8 cellular contexts compared by ENCODE assay signal in genomic region chr21:39349211-39350093, GRCh38. TPM values are rescaled to one million over a fixed set of nuclear protein-coding genes. Genes with fewer than 3 reads are reported as not detected.
DNase-seq lines count a peak whose midpoint lies in the region; ATAC-seq and TF ChIP-seq lines count a peak whose summit lies in the region.

No MANE protein-coding gene starts in this region.

- intact Hi-C loops in testis (cut with DNase I; ENCODE audit: low total_unique reads): no loop called here

- peaks cover 20% of the 10 kb centered on the region for H3K4me1 ChIP-seq in testis

- ATAC-seq in HG02588 (IDR thresholded peaks at IDR 0.05; ENCODE audit: unreplicated experiment) (peak; percentile 81), omental fat pad (ENCODE audit: low FRiP score) (peak; percentile 92)

- H3K9ac ChIP-seq in SK-N-MC (ENCODE audit: insufficient read length): peak overlapping the region; percentile 82

- TF ChIP-seq POLR2A in testis (IDR thresholded peaks at IDR 0.05): no peak

- H3K9me3 Mint-ChIP-seq in activated naive CD4-positive, alpha-beta T cell treated with anti-CD3 and anti-CD28 coated beads, Interleukin-2, amount 50 U/mL, for 24 hours: no peaks in the 10 kb centered on the region

- peak overlapping the region; percentile 97 for H3K4me3 Mint-ChIP-seq in activated naive CD4-positive, alpha-beta T cell treated with anti-CD3 and anti-CD28 coated beads, Interleukin-2, amount 50 U/mL, for 24 hours

- H3K27me3 Mint-ChIP-seq in activated naive CD4-positive, alpha-beta T cell treated with anti-CD3 and anti-CD28 coated beads, Interleukin-2, amount 50 U/mL, for 24 hours: no peaks in the 10 kb centered on the region

- H3K27me3 ChIP-seq in GM06990 (replicated peaks; ENCODE audit: control insufficient read depth, insufficient read depth, low read length): no peaks in the 10 kb centered on the region
- H3K27me3 ChIP-seq in testis: no peaks in the 10 kb centered on the region

- peak overlapping the region; percentile 98 for H3K27ac Mint-ChIP-seq in activated naive CD4-positive, alpha-beta T cell treated with anti-CD3 and anti-CD28 coated beads, Interleukin-2, amount 50 U/mL, for 24 hours

- 5 to 12% methylated on average over 12 to 42 of the region's 56 CpGs for WGBS in testis, 2 donors

- peaks cover 20% of the 10 kb centered on the region for H3K36me3 Mint-ChIP-seq in activated naive CD4-positive, alpha-beta T cell treated with anti-CD3 and anti-CD28 coated beads, Interleukin-2, amount 50 U/mL, for 24 hours

- H3K4me3 ChIP-seq in GM06990 (replicated peaks; ENCODE audit: low read depth, low read length): peak overlapping the region; percentile 81
- H3K4me3 ChIP-seq in SK-N-MC: peak overlapping the region; percentile 82
- peak overlapping the region; percentile 82 to 85 for H3K4me3 ChIP-seq in testis

- no peaks in the 10 kb centered on the region; the same call in 1 of the 2 replicates for H3K36me3 ChIP-seq in GM06990 (ENCODE audit: control insufficient read depth, insufficient read depth, low read length)
- H3K36me3 ChIP-seq in SK-N-MC (ENCODE audit: insufficient read depth, low read length): peaks cover 39% of the 10 kb centered on the region
- H3K36me3 ChIP-seq in testis (ENCODE audit: low read depth, missing control alignments): no peaks in the 10 kb centered on the region

- DNase-seq in GM06990 (ENCODE audit: extremely low read depth, insufficient read length) (peak; percentile 97), NCI-H1048 (lab: John Stamatoyannopoulos, UW) (peak; percentile 96), SK-N-MC (ENCODE audit: low read depth, low spot score) (peak; percentile 72), glomerular visceral epithelial cell (ENCODE audit: extremely low spot score) (peak; percentile 99), omental fat pad (ENCODE audit: low spot score) (peak; percentile 81), testis (peak; percentile 98)

- no peaks in the 10 kb centered on the region for H3K9me3 ChIP-seq in SK-N-MC (ENCODE audit: low read depth, low read length)
- no peaks in the 10 kb centered on the region for H3K9me3 ChIP-seq in testis

- H3K27ac ChIP-seq in SK-N-MC (peak overlapping the region; percentile 94), testis (peak overlapping the region; percentile 97 to 98)

- peaks cover 40% of the 10 kb centered on the region for H3K4me1 Mint-ChIP-seq in activated naive CD4-positive, alpha-beta T cell treated with anti-CD3 and anti-CD28 coated beads, Interleukin-2, amount 50 U/mL, for 24 hours

- TF ChIP-seq CTCF in GM06990 (IDR thresholded peaks at IDR 0.05; ENCODE audit: insufficient read depth, low read length, poor library complexity, severe bottlenecking): no peak
- TF ChIP-seq CTCF in omental fat pad (IDR thresholded peaks at IDR 0.05): no peak
- TF ChIP-seq CTCF in testis (IDR thresholded peaks at IDR 0.05): no peak

RNA-seq across cellular contexts. Expression of gene HMGN1, which starts 0.6 kb away (rescaled TPM):
- total RNA-seq in omental fat pad (10 to 100 TPM; 54.0 to 75.8 (median 60.3) TPM), testis (100 to 1,000 TPM; 162 to 177 TPM)
- polyA plus RNA-seq in testis (ENCODE audit: insufficient read depth, low read depth, low replicate concordance): 203 TPM

RNA-seq across cellular contexts. Expression of gene BRWD1, which starts 36.0 kb away (rescaled TPM):
- total RNA-seq in omental fat pad (10 to 100 TPM; 41.7 to 69.0 (median 47.1) TPM), testis (100 to 1,000 TPM; 102 to 123 TPM)
- 32.8 TPM for polyA plus RNA-seq in testis (ENCODE audit: insufficient read depth, low read depth, low replicate concordance)

Comparison
In these comparisons a context has a peak if more than half of its experiments do, and no peak if none do; other contexts are left out.
1. Peak in every context shown above with its lines: DNase-seq, ATAC-seq, H3K4me3 ChIP-seq and H3K27ac ChIP-seq.